In genomic region chr21:15894596-15894995, GRCh38 we compare ENCODE assay signal across 10 cellular contexts.
DNase-seq lines count a peak whose midpoint lies in the region; ATAC-seq and TF ChIP-seq lines count a peak whose summit lies in the region.
"Had no signal": no experiment of that assay in that cellular context is flagged by ENCODE, and none has a peak within 500 bp of the region (broad histone marks: within the 10 kb centered on the region; RNA-seq: fewer than 3 reads in every experiment).

No MANE protein-coding gene starts in this region.

- CTCF ChIA-PET in GM10248 (lab: Yijun Ruan, JAX), result no interaction called here

- no peak overlapping the region for H2BK120ac ChIP-seq in mesenchymal stem cell (ENCODE audit: low read depth, low read length)

- H3K4me1 ChIP-seq in body of pancreas (no peaks in the 10 kb centered on the region), mesenchymal stem cell (ENCODE audit: control insufficient read depth, insufficient read depth, low read depth, low read length) (peaks cover 5% of the 10 kb centered on the region)

- peaks cover 0 to 2% (median 0%) of the 10 kb centered on the region in 3 donors for H3K9me3 ChIP-seq in body of pancreas
- no peaks in the 10 kb centered on the region for H3K9me3 ChIP-seq in mesenchymal stem cell (ENCODE audit: control insufficient read depth, low read length)

- peak overlapping the region; percentile 32 for H3K9ac ChIP-seq in mesenchymal stem cell (ENCODE audit: low read length)

- POLR2A ChIA-PET in GM10248 (lab: Yijun Ruan, JAX), result no interaction called here

- no peak overlapping the region for H3K23ac ChIP-seq in mesenchymal stem cell (ENCODE audit: low read length in 2 of 2)

- H3K4me3 ChIP-seq in body of pancreas, result no peak overlapping the region
- H3K4me3 ChIP-seq in mesenchymal stem cell (ENCODE audit: insufficient read depth in 1 of 2, low read depth in 1 of 2, low read length in 2 of 2), result no peak overlapping the region

- H3K14ac ChIP-seq in mesenchymal stem cell (ENCODE audit: low read length in 2 of 2), result no peak overlapping the region

- H2AK5ac ChIP-seq in mesenchymal stem cell (ENCODE audit: low read length, severe bottlenecking), result no peak overlapping the region

- no peak overlapping the region for H2BK5ac ChIP-seq in mesenchymal stem cell (ENCODE audit: low read depth, low read length, poor library complexity, severe bottlenecking)

- no peak overlapping the region for H4K91ac ChIP-seq in mesenchymal stem cell (ENCODE audit: low read length)

- no peaks in the 10 kb centered on the region for H3K79me1 ChIP-seq in mesenchymal stem cell (replicated peaks; ENCODE audit: low read length, poor library complexity, severe bottlenecking)

- H3K36me3 ChIP-seq in body of pancreas (replicated peaks in 1 of 2; ENCODE audit: insufficient read depth in 1 of 2, low read depth in 2 of 2), result no peaks in the 10 kb centered on the region
- peaks cover 0 to 3% of the 10 kb centered on the region in 2 experiments for H3K36me3 ChIP-seq in mesenchymal stem cell (ENCODE audit: control insufficient read depth in 1 of 2, insufficient read depth in 2 of 2, low read depth in 1 of 2, low read length in 2 of 2)

- H4K8ac ChIP-seq in mesenchymal stem cell (ENCODE audit: low read length), result no peak overlapping the region

- DNase-seq in LoVo (ENCODE audit: low spot score), result peak; percentile 3
- no peak for DNase-seq in body of pancreas
- DNase-seq in mesenchymal stem cell, result peak; percentile 35
- DNase-seq in GOT3 (lab: John Stamatoyannopoulos, UW), result no peak
- no peak for DNase-seq in GM10248 (ENCODE audit: extremely low spot score)
- DNase-seq in activated CD8-positive, alpha-beta memory T cell treated with anti-CD3 and anti-CD28 coated beads for 24 hours, result no peak
- DNase-seq in iPS-NIHi7 (ENCODE audit: extremely low spot score), result no peak
- DNase-seq: activated T-cell treated with anti-CD3 and anti-CD28 coated beads, Interleukin-2, amount 50 U/mL, for 48 hours; RPMI8226 had no signal

- no peak for TF ChIP-seq POLR2A in body of pancreas (IDR thresholded peaks at IDR 0.05)

- TF ChIP-seq CTCF in C4-2B (conservative IDR thresholded peaks at IDR 0.05) (peak; percentile 86), body of pancreas (IDR thresholded peaks at IDR 0.05) (peak in 5 of 7 experiments; percentile 14 to 34 (median 34)), GM10248 (IDR thresholded peaks at IDR 0.05; ENCODE audit: control extremely low read depth, extremely low read depth, low read depth, missing control alignments) (no peak)

- intact Hi-C loops in body of pancreas (cut with DNase I), result no loop called here

- no peak overlapping the region for H3K4ac ChIP-seq in mesenchymal stem cell (ENCODE audit: low read depth in 1 of 2, low read length in 2 of 2)

- no peak overlapping the region for H3K18ac ChIP-seq in mesenchymal stem cell (ENCODE audit: low read depth in 1 of 2, low read length in 2 of 2)

- H2BK15ac ChIP-seq in mesenchymal stem cell (ENCODE audit: low read depth, poor library complexity, severe bottlenecking), result no peak overlapping the region

- no peak overlapping the region for H2BK12ac ChIP-seq in mesenchymal stem cell (ENCODE audit: low read length in 2 of 2)

- H2AFZ ChIP-seq in mesenchymal stem cell (ENCODE audit: low read depth, low read length), result no peak overlapping the region

- no peak overlapping the region for H3K4me2 ChIP-seq in mesenchymal stem cell (ENCODE audit: low read length, poor library complexity, severe bottlenecking)

- no peak overlapping the region for H3K27ac ChIP-seq in C4-2B
- H3K27ac ChIP-seq in body of pancreas, result no peak overlapping the region
- no peak overlapping the region for H3K27ac ChIP-seq in mesenchymal stem cell (ENCODE audit: low read length, poor library complexity, severe bottlenecking)

- ATAC-seq in body of pancreas, result no peak

- H3K27me3 ChIP-seq in body of pancreas (no peaks in the 10 kb centered on the region), mesenchymal stem cell (ENCODE audit: control insufficient read depth in 1 of 2, insufficient read depth in 1 of 2, low read length in 2 of 2) (no peaks in the 10 kb centered on the region)

Comparison
In these comparisons a context has a peak if more than half of its experiments do, and no peak if none do; other contexts are left out.
1. DNase-seq: peak in LoVo (single experiment) and mesenchymal stem cell (single experiment); none in body of pancreas (0 of 4), GOT3 (single experiment), GM10248 (single experiment), activated CD8-positive, alpha-beta memory T cell treated with anti-CD3 and anti-CD28 coated beads for 24 hours (single experiment) and iPS-NIHi7 (single experiment).